Comparison of ENCODE assay signal across 14 cellular contexts in the genomic region with DNA sequence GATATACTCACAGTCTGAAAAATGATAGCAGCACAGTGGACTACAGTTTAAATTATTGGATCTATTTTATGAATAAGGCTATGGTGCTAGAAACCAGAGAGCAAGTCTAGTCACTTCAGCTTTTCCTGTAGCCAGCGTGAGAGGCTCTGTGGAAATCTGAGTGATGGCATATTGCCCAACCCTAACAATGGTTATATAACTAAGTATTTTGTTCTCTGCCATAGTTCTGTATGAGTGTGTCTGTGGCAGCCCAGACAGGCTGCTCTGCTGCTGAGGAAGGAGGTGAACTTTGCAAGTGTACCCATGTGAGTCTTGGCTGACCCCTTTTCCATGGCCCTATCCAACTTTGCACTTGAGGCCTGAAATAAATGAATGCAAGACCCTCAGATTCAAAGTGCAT.
DNase-seq lines count a peak whose midpoint lies in the region; ATAC-seq, FAIRE-seq and TF ChIP-seq lines count a peak whose summit lies in the region.
"Had no signal": no experiment of that assay in that cellular context is flagged by ENCODE, and none has a peak within 500 bp of the region (broad histone marks: within the 10 kb centered on the region; RNA-seq: fewer than 3 reads in every experiment).

No MANE protein-coding gene starts in this region.

- H3K4me1 Mint-ChIP-seq in effector memory CD8-positive, alpha-beta T cell (ENCODE audit: low read depth in 2 of 2) = no peaks in the 10 kb centered on the region
- H3K4me1 Mint-ChIP-seq: activated B cell treated with CpG ODN at 0.5 μM for 24 hours, B cell, memory B cell had no signal

- H3K27ac Mint-ChIP-seq in effector memory CD8-positive, alpha-beta T cell = no peak overlapping the region
- H3K27ac Mint-ChIP-seq: activated B cell treated with CpG ODN at 0.5 μM for 24 hours; B cell; memory B cell; stimulated activated naive CD8-positive, alpha-beta T cell treated with anti-CD3 and anti-CD28 coated beads, Interleukin-15, Interleukin-2, amounts not matched to agents 100 ng/mL and 50 ng/mL, for 24 hours had no signal

- no peaks in the 10 kb centered on the region for H3K27me3 Mint-ChIP-seq in effector memory CD8-positive, alpha-beta T cell
- H3K27me3 Mint-ChIP-seq: activated B cell treated with CpG ODN at 0.5 μM for 24 hours; B cell; memory B cell; stimulated activated naive CD8-positive, alpha-beta T cell treated with anti-CD3 and anti-CD28 coated beads, Interleukin-15, Interleukin-2, amounts not matched to agents 100 ng/mL and 50 ng/mL, for 24 hours had no signal

- no peak overlapping the region for H3K4me3 Mint-ChIP-seq in effector memory CD8-positive, alpha-beta T cell
- H3K4me3 Mint-ChIP-seq: activated B cell treated with CpG ODN at 0.5 μM for 24 hours; B cell; memory B cell; stimulated activated naive CD8-positive, alpha-beta T cell treated with anti-CD3 and anti-CD28 coated beads, Interleukin-15, Interleukin-2, amounts not matched to agents 100 ng/mL and 50 ng/mL, for 24 hours had no signal

- peaks cover 0 to 2% of the 10 kb centered on the region in 2 donors for H3K9me3 Mint-ChIP-seq in effector memory CD8-positive, alpha-beta T cell
- H3K9me3 Mint-ChIP-seq: activated B cell treated with CpG ODN at 0.5 μM for 24 hours; memory B cell; stimulated activated naive CD8-positive, alpha-beta T cell treated with anti-CD3 and anti-CD28 coated beads, Interleukin-15, Interleukin-2, amounts not matched to agents 100 ng/mL and 50 ng/mL, for 24 hours had no signal

- no peak for DNase-seq in Right ventricle myocardium superior
- no peak for DNase-seq in cardiac septum (ENCODE audit: low spot score)
- DNase-seq in bronchial epithelial cell (ENCODE audit: low read depth) = peak; percentile 78
- peak; percentile 34 for DNase-seq in kidney tubule cell (ENCODE audit: low spot score)
- peak; percentile 54 for DNase-seq in ureter (ENCODE audit: low spot score)
- no peak for DNase-seq in effector memory CD8-positive, alpha-beta T cell
- DNase-seq in GDM1 (lab: John Stamatoyannopoulos, UW) = no peak
- DNase-seq: activated B cell treated with CpG ODN at 0.5 μM for 24 hours; activated naive CD4-positive, alpha-beta T cell treated with Interleukin-2 at 50 U/mL for 16 hours had no signal

- no peaks in the 10 kb centered on the region for H3K36me3 ChIP-seq in bronchial epithelial cell (ENCODE audit: control insufficient read depth, insufficient read depth, low read length)

- intact Hi-C loops in Right ventricle myocardium superior (cut with DNase I) = no loop called here
- intact Hi-C loops in cardiac septum (cut with DNase I) = no loop called here

- no peaks in the 10 kb centered on the region for H3K27me3 ChIP-seq in bronchial epithelial cell (ENCODE audit: control insufficient read depth, insufficient read depth, low read length)

- no peaks in the 10 kb centered on the region for H3K36me3 Mint-ChIP-seq in effector memory CD8-positive, alpha-beta T cell (ENCODE audit: insufficient read depth)
- H3K36me3 Mint-ChIP-seq: memory B cell had no signal

- ATAC-seq in Right ventricle myocardium superior (ENCODE audit: poor library complexity) (peak; percentile 96), GM21390 (IDR thresholded peaks at IDR 0.05; ENCODE audit: unreplicated experiment) (no peak)
- no peak for ATAC-seq in effector memory CD8-positive, alpha-beta T cell (replicated peaks)

- no peak for FAIRE-seq in bronchial epithelial cell (lab: Jason Lieb, UNC)
- FAIRE-seq: RCC 7860 had no signal

- no peak overlapping the region for H3K4me3 ChIP-seq in bronchial epithelial cell (ENCODE audit: low read depth, low read length)

- TF ChIP-seq CTCF in bronchial epithelial cell (IDR thresholded peaks at IDR 0.05; ENCODE audit: insufficient read depth, low read length, severe bottlenecking) = no peak

Comparison
In these comparisons a context has a peak if more than half of its experiments do, and no peak if none do; other contexts are left out.
1. DNase-seq: peak in bronchial epithelial cell (single experiment), kidney tubule cell (single experiment) and ureter (single experiment); none in Right ventricle myocardium superior (single experiment), cardiac septum (single experiment), effector memory CD8-positive, alpha-beta T cell (0 of 3) and GDM1 (single experiment).